In genomic region chr13:38167164-38167822, GRCh38 we compare ENCODE assay signal across 9 cellular contexts.
A peak's percentile ranks its signal among the peaks of the same experiment; 100 is the strongest.
DNase-seq lines count a peak whose midpoint lies in the region; ATAC-seq and TF ChIP-seq lines count a peak whose summit lies in the region.
"Had no signal": no experiment of that assay in that cellular context is flagged by ENCODE, and none has a peak within 500 bp of the region (broad histone marks: within the 10 kb centered on the region; RNA-seq: fewer than 3 reads in every experiment).

No MANE protein-coding gene starts in this region.

- DNase-seq in Kasumi-1 (lab: John Stamatoyannopoulos, UW) (peak; percentile 13 to 33), NCI-H2171 (lab: John Stamatoyannopoulos, UW) (no peak), hepatocyte (ENCODE audit: low spot score) (no peak), Peyer's patch (no peak)
- no peak for DNase-seq in activated CD4-positive, alpha-beta T cell treated with anti-CD3 and anti-CD28 coated beads for 36 hours
- DNase-seq: mesendoderm had no signal

- no peaks in the 10 kb centered on the region for H3K79me2 ChIP-seq in hepatocyte

- WGBS in hepatocyte (ENCODE audit: low lambda C conversion rate, missing lambda C conversion rate), result 86% methylated on average over 1 of the region's 1 CpG

- H3K4me2 ChIP-seq in hepatocyte, result no peak overlapping the region

- no peaks in the 10 kb centered on the region for H3K9me3 ChIP-seq in hepatocyte (ENCODE audit: low read depth)
- H3K9me3 ChIP-seq in Peyer's patch, result no peaks in the 10 kb centered on the region

- no peak overlapping the region for H3K27ac ChIP-seq in hepatocyte
- no peak overlapping the region for H3K27ac ChIP-seq in Peyer's patch

- CTCF ChIA-PET in activated CD4-positive, alpha-beta T cell treated with anti-CD3 and anti-CD28 coated beads for 36 hours (lab: Charles Lee), result no interaction called here

- no peak overlapping the region for H3K4me3 Mint-ChIP-seq in activated CD4-positive, alpha-beta T cell treated with anti-CD3 and anti-CD28 coated beads for 36 hours

- H3K4me1 ChIP-seq in hepatocyte (ENCODE audit: insufficient read depth) (no peaks in the 10 kb centered on the region), Peyer's patch (no peaks in the 10 kb centered on the region)

- peak; percentile 99 for ATAC-seq in GM18498 (IDR thresholded peaks at IDR 0.05; ENCODE audit: unreplicated experiment)
- ATAC-seq in GM19467 (IDR thresholded peaks at IDR 0.05; ENCODE audit: unreplicated experiment), result peak; percentile 95
- ATAC-seq in HG02973 (IDR thresholded peaks at IDR 0.05; ENCODE audit: unreplicated experiment), result peak; percentile 98
- ATAC-seq in activated CD4-positive, alpha-beta T cell treated with anti-CD3 and anti-CD28 coated beads for 36 hours, result no peak

- H3K27me3 ChIP-seq in hepatocyte, result no peaks in the 10 kb centered on the region
- no peaks in the 10 kb centered on the region for H3K27me3 ChIP-seq in Peyer's patch

- no peak for TF ChIP-seq POLR2A in Peyer's patch (IDR thresholded peaks at IDR 0.05)

- H3K27me3 Mint-ChIP-seq in activated CD4-positive, alpha-beta T cell treated with anti-CD3 and anti-CD28 coated beads for 36 hours, result no peaks in the 10 kb centered on the region

- no peak overlapping the region for H3K27ac Mint-ChIP-seq in activated CD4-positive, alpha-beta T cell treated with anti-CD3 and anti-CD28 coated beads for 36 hours

- no peaks in the 10 kb centered on the region for H3K36me3 Mint-ChIP-seq in activated CD4-positive, alpha-beta T cell treated with anti-CD3 and anti-CD28 coated beads for 36 hours (ENCODE audit: low read depth)

- intact Hi-C loops in activated CD4-positive, alpha-beta T cell treated with anti-CD3 and anti-CD28 coated beads for 36 hours (cut with DNase I, micrococcal nuclease), result no loop called here

- H3K9me3 Mint-ChIP-seq in activated CD4-positive, alpha-beta T cell treated with anti-CD3 and anti-CD28 coated beads for 36 hours (ENCODE audit: low read depth), result no peaks in the 10 kb centered on the region

- no peaks in the 10 kb centered on the region for H3K36me3 ChIP-seq in hepatocyte (replicated peaks; ENCODE audit: insufficient read depth, low read depth)
- H3K36me3 ChIP-seq in Peyer's patch, result no peaks in the 10 kb centered on the region

- H4K20me1 ChIP-seq in hepatocyte (ENCODE audit: insufficient read depth, poor library complexity, severe bottlenecking), result no peaks in the 10 kb centered on the region

- TF ChIP-seq CTCF in hepatocyte (IDR thresholded peaks at IDR 0.05; ENCODE audit: poor library complexity) (no peak), Peyer's patch (IDR thresholded peaks at IDR 0.05) (no peak)

- no peaks in the 10 kb centered on the region for H3K9me2 ChIP-seq in hepatocyte (replicated peaks; ENCODE audit: insufficient read depth)

- H3K4me3 ChIP-seq in hepatocyte (no peak overlapping the region), Peyer's patch (no peak overlapping the region)

- no peak overlapping the region for H2AFZ ChIP-seq in hepatocyte

- POLR2A ChIA-PET in activated CD4-positive, alpha-beta T cell treated with anti-CD3 and anti-CD28 coated beads for 36 hours (lab: Charles Lee), result no interaction called here

- no peaks in the 10 kb centered on the region for H3K4me1 Mint-ChIP-seq in activated CD4-positive, alpha-beta T cell treated with anti-CD3 and anti-CD28 coated beads for 36 hours

Comparison
In these comparisons a context has a peak if more than half of its experiments do, and no peak if none do; other contexts are left out.
1. DNase-seq: peak in Kasumi-1 (2 of 2); none in activated CD4-positive, alpha-beta T cell treated with anti-CD3 and anti-CD28 coated beads for 36 hours (single experiment), NCI-H2171 (single experiment), hepatocyte (single experiment) and Peyer's patch (0 of 3).